ENCODE assay signal across 6 cellular contexts in the genomic region with DNA sequence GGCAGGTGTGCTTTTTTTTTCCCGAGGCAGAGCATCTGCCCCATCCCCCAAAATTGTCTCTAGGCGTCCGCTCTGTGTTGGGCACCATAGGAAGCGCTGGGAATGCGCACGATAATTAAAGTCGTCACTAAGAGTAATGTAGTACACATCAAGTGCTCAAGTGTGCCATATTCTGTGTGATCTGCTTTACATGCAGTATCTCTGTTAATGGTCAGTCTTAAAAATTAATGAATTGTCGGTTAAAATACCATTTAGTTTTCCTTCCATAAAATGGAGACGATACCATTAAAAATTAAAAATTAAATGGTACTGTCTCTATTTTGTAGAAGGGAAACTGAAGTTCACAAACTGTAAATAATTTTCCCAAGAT. TPM values are rescaled to one million over a fixed set of nuclear protein-coding genes. Genes with fewer than 3 reads are reported as not detected.
DNase-seq lines count a peak whose midpoint lies in the region; TF ChIP-seq lines count a peak whose summit lies in the region.

No MANE protein-coding gene starts in this region.

- H2BK20ac ChIP-seq in H9 (ENCODE audit: low read depth, low read length, poor library complexity, severe bottlenecking): no peak overlapping the region

- H4K8ac ChIP-seq in H9 (replicated peaks; ENCODE audit: insufficient read length, low read depth, low read length) (no peak overlapping the region), mesendoderm (ENCODE audit: low read depth, low read length) (no peak overlapping the region)

- peak overlapping the region; percentile 33; the same call in 1 of the 2 replicates for H3K14ac ChIP-seq in H9 (ENCODE audit: insufficient read depth, low read length)

- no peak for DNase-seq in AG04449 (ENCODE audit: low read depth, low spot score)
- no peak for DNase-seq in H9
- DNase-seq in activated T-helper 1 cell treated with anti-CD3 and anti-CD28 coated beads, Interleukin-12 subunit alpha, Interleukin-12 subunit beta, Interleukin-2, Interleukin-4 antibody, amounts not matched to agents 30 ng/mL and 10 ng/mL and 1 ng/mL, durations not matched to agents 14 hours and 24 hours and 36 hours (ENCODE audit: low spot score): no peak
- DNase-seq in mesendoderm: no peak
- DNase-seq in activated effector memory CD4-positive, alpha-beta T cell treated with Interleukin-2 at 50 U/mL for 16 hours: no peak
- no peak for DNase-seq in stimulated activated CD4-positive, alpha-beta T cell treated with anti-CD3 and anti-CD28 coated beads, Interleukin-15, amount 100 ng/mL, for 24 hours

- H3K36me3 ChIP-seq in mesendoderm (ENCODE audit: control insufficient read depth, insufficient read depth, low read length): no peaks in the 10 kb centered on the region

- no CpG with 5 or more reads among the region's 9 CpGs for WGBS in H9 (ENCODE audit: extremely low coverage, insufficient read length, low lambda C conversion rate)
- no CpG with 5 or more reads among the region's 9 CpGs for WGBS in mesendoderm (ENCODE audit: extremely low coverage, insufficient coverage, low lambda C conversion rate)

- H3K4me1 ChIP-seq in H9 (ENCODE audit: insufficient read depth, low read length): no peaks in the 10 kb centered on the region; the same call in 1 of the 2 replicates
- H3K4me1 ChIP-seq in mesendoderm (ENCODE audit: control insufficient read depth, low read depth, low read length): no peaks in the 10 kb centered on the region

- H3K9ac ChIP-seq in H9 (ENCODE audit: extremely low read depth, insufficient read length, low read length): peak overlapping the region; percentile 83
- H3K9ac ChIP-seq in mesendoderm (ENCODE audit: low read length): peak overlapping the region; percentile 96

- no peak overlapping the region for H3K23ac ChIP-seq in H9 (ENCODE audit: insufficient read length, low read depth, low read length)
- no peak overlapping the region for H3K23ac ChIP-seq in mesendoderm (ENCODE audit: low read length)

- intact Hi-C loops in activated T-helper 1 cell treated with anti-CD3 and anti-CD28 coated beads, Interleukin-12 subunit alpha, Interleukin-12 subunit beta, Interleukin-2, Interleukin-4 antibody, amounts not matched to agents 30 ng/mL and 10 ng/mL and 1 ng/mL, durations not matched to agents 14 hours and 24 hours and 36 hours (cut with micrococcal nuclease): loop anchor here (5.0 to 10.0 kb wide), 3 partner anchors 273 to 581 kb away; no protein-coding TSS in a partner anchor

- H2BK15ac ChIP-seq in H9 (ENCODE audit: low read depth, low read length) (no peak overlapping the region), mesendoderm (replicated peaks; ENCODE audit: low read depth) (no peak overlapping the region)

- CTCF ChIA-PET in AG04449 (lab: Yijun Ruan, JAX): interaction anchor here (0.9 to 1.6 kb wide), 5 partner anchors 13 to 229 kb away, joined by 3 read pairs; no protein-coding TSS in a partner anchor

- peaks cover 15% of the 10 kb centered on the region in 2 experiments for H3K4me1 Mint-ChIP-seq in H9
- peaks cover 64% of the 10 kb centered on the region for H3K4me1 Mint-ChIP-seq in activated T-helper 1 cell treated with anti-CD3 and anti-CD28 coated beads, Interleukin-12 subunit alpha, Interleukin-12 subunit beta, Interleukin-2, Interleukin-4 antibody, amounts not matched to agents 30 ng/mL and 10 ng/mL and 1 ng/mL, durations not matched to agents 14 hours and 24 hours and 36 hours (ENCODE audit: low read depth)

- H3K9me3 Mint-ChIP-seq in H9: no peaks in the 10 kb centered on the region; a peak in 2 of 5 replicates
- peaks cover 4% of the 10 kb centered on the region for H3K9me3 Mint-ChIP-seq in activated T-helper 1 cell treated with anti-CD3 and anti-CD28 coated beads, Interleukin-12 subunit alpha, Interleukin-12 subunit beta, Interleukin-2, Interleukin-4 antibody, amounts not matched to agents 30 ng/mL and 10 ng/mL and 1 ng/mL, durations not matched to agents 14 hours and 24 hours and 36 hours

- H3K27ac Mint-ChIP-seq in H9: peak overlapping the region; percentile 91 to 100 (median 99)
- peak overlapping the region; percentile 98 for H3K27ac Mint-ChIP-seq in activated T-helper 1 cell treated with anti-CD3 and anti-CD28 coated beads, Interleukin-12 subunit alpha, Interleukin-12 subunit beta, Interleukin-2, Interleukin-4 antibody, amounts not matched to agents 30 ng/mL and 10 ng/mL and 1 ng/mL, durations not matched to agents 14 hours and 24 hours and 36 hours

- no peak overlapping the region for H2BK12ac ChIP-seq in H9 (ENCODE audit: insufficient read length, low read depth, low read length)

- no peak overlapping the region for H4K91ac ChIP-seq in H9 (ENCODE audit: insufficient read length, low read depth, low read length)

- H3K4ac ChIP-seq in H9 (ENCODE audit: low read depth, low read length) (no peak overlapping the region), mesendoderm (ENCODE audit: low read depth, low read length) (no peak overlapping the region)

- no peak overlapping the region for H3T11ph ChIP-seq in H9 (ENCODE audit: low read length)

- POLR2A ChIA-PET in AG04449 (lab: Yijun Ruan, JAX): interaction anchor here (0.6 to 2.2 kb wide), 6 partner anchors 15 to 226 kb away, joined by 3 to 12 read pairs (median 4); a partner anchor contains a TSS

- H3K56ac ChIP-seq in H9 (ENCODE audit: insufficient read length, low read depth, low read length) (no peak overlapping the region), mesendoderm (ENCODE audit: low read length) (peak overlapping the region; percentile 96)

- H3K79me1 ChIP-seq in H9 (ENCODE audit: insufficient read depth, low read depth, low read length, poor library complexity, severe bottlenecking): no peaks in the 10 kb centered on the region
- H3K79me1 ChIP-seq in mesendoderm (ENCODE audit: low read length): no peaks in the 10 kb centered on the region

- no peaks in the 10 kb centered on the region for H3K27me3 Mint-ChIP-seq in H9 (ENCODE audit: low read depth)
- no peaks in the 10 kb centered on the region for H3K27me3 Mint-ChIP-seq in activated T-helper 1 cell treated with anti-CD3 and anti-CD28 coated beads, Interleukin-12 subunit alpha, Interleukin-12 subunit beta, Interleukin-2, Interleukin-4 antibody, amounts not matched to agents 30 ng/mL and 10 ng/mL and 1 ng/mL, durations not matched to agents 14 hours and 24 hours and 36 hours (ENCODE audit: insufficient read depth)

- no peak overlapping the region for H2BK5ac ChIP-seq in H9 (ENCODE audit: insufficient read length, low read length)
- H2BK5ac ChIP-seq in mesendoderm (ENCODE audit: low read length): no peak overlapping the region

- peak overlapping the region; percentile 100 for H3K4me3 Mint-ChIP-seq in H9
- H3K4me3 Mint-ChIP-seq in activated T-helper 1 cell treated with anti-CD3 and anti-CD28 coated beads, Interleukin-12 subunit alpha, Interleukin-12 subunit beta, Interleukin-2, Interleukin-4 antibody, amounts not matched to agents 30 ng/mL and 10 ng/mL and 1 ng/mL, durations not matched to agents 14 hours and 24 hours and 36 hours: peak overlapping the region; percentile 99

- peaks cover 12 to 22% (median 19%) of the 10 kb centered on the region in 3 experiments for H3K36me3 Mint-ChIP-seq in H9 (ENCODE audit: insufficient read depth in 1 of 3, low read depth in 3 of 3)
- H3K36me3 Mint-ChIP-seq in activated T-helper 1 cell treated with anti-CD3 and anti-CD28 coated beads, Interleukin-12 subunit alpha, Interleukin-12 subunit beta, Interleukin-2, Interleukin-4 antibody, amounts not matched to agents 30 ng/mL and 10 ng/mL and 1 ng/mL, durations not matched to agents 14 hours and 24 hours and 36 hours (ENCODE audit: low read depth): peaks cover 20% of the 10 kb centered on the region

- no peak overlapping the region for H4K5ac ChIP-seq in H9 (ENCODE audit: insufficient read length, low read depth, low read length)
- H4K5ac ChIP-seq in mesendoderm (ENCODE audit: low read length): no peak overlapping the region

- H3K4me3 ChIP-seq in AG04449 (ENCODE audit: low read depth, low read length): peak overlapping the region; percentile 66
- peak overlapping the region; percentile 85 for H3K4me3 ChIP-seq in mesendoderm (ENCODE audit: low read length)

- no peak overlapping the region for H2AFZ ChIP-seq in H9 (ENCODE audit: low read length)

- H3K79me2 ChIP-seq in H9 (ENCODE audit: insufficient read depth, low read length): peaks cover 28% of the 10 kb centered on the region
- H3K79me2 ChIP-seq in mesendoderm (ENCODE audit: control insufficient read depth, insufficient read depth, low read length): peaks cover 33% of the 10 kb centered on the region

- no peaks in the 10 kb centered on the region for H3K23me2 ChIP-seq in H9 (ENCODE audit: insufficient read length, low read depth, low read length, poor library complexity, severe bottlenecking)

- H3K27ac ChIP-seq in H9 (ENCODE audit: insufficient read length, low read depth, low read length) (no peak overlapping the region), mesendoderm (ENCODE audit: low read depth, low read length) (no peak overlapping the region)

- H3K18ac ChIP-seq in H9 (ENCODE audit: insufficient read length, low read depth, low read length) (no peak overlapping the region), mesendoderm (ENCODE audit: low read length) (no peak overlapping the region)

- H2AK5ac ChIP-seq in H9 (ENCODE audit: insufficient read length, low read length) (no peak overlapping the region), mesendoderm (ENCODE audit: low read length) (no peak overlapping the region)

- H3K27me3 ChIP-seq in H9 (ENCODE audit: insufficient read depth, low read length) (no peaks in the 10 kb centered on the region), mesendoderm (ENCODE audit: insufficient read depth, low read length, poor library complexity) (no peaks in the 10 kb centered on the region)

- no peaks in the 10 kb centered on the region for H3K9me3 ChIP-seq in H9 (ENCODE audit: control insufficient read depth, low read depth, low read length)

- H2BK120ac ChIP-seq in H9 (ENCODE audit: low read depth, low read length, poor library complexity, severe bottlenecking) (no peak overlapping the region), mesendoderm (ENCODE audit: low read depth, low read length) (no peak overlapping the region)

- TF ChIP-seq CTCF in AG04449 (IDR thresholded peaks at IDR 0.05; ENCODE audit: insufficient read depth, low read length, missing control alignments) (no peak), H9 (conservative IDR thresholded peaks at IDR 0.05) (no peak)

- H3K4me2 ChIP-seq in H9 (ENCODE audit: insufficient read depth, insufficient read length, low read length): peak overlapping the region; percentile 88
- peak overlapping the region; percentile 67 for H3K4me2 ChIP-seq in mesendoderm (ENCODE audit: low read length)

- H4K20me1 ChIP-seq in H9 (ENCODE audit: control insufficient read depth, insufficient read depth, insufficient read length): no peaks in the 10 kb centered on the region

RNA-seq across cellular contexts. Expression of a gene that starts 0.5 kb away (rescaled TPM):
- total RNA-seq in H9 (2021): 347 and 356 TPM in 2 replicates
- total RNA-seq in activated T-helper 1 cell treated with anti-CD3 and anti-CD28 coated beads, Interleukin-12 subunit alpha, Interleukin-12 subunit beta, Interleukin-2, Interleukin-4 antibody, amounts not matched to agents 30 ng/mL and 10 ng/mL and 1 ng/mL, durations not matched to agents 14 hours and 24 hours and 36 hours: 394 and 400 TPM in 2 replicates
- 356 TPM for polyA plus RNA-seq in mesendoderm (2013, experiment 1 of 2)
- polyA plus RNA-seq in mesendoderm (2013, experiment 2 of 2): 349 TPM

RNA-seq across cellular contexts. Expression of a gene that starts 49.5 kb away (rescaled TPM):
- 30.6 and 31.7 TPM in 2 replicates for total RNA-seq in H9 (2021)
- total RNA-seq in activated T-helper 1 cell treated with anti-CD3 and anti-CD28 coated beads, Interleukin-12 subunit alpha, Interleukin-12 subunit beta, Interleukin-2, Interleukin-4 antibody, amounts not matched to agents 30 ng/mL and 10 ng/mL and 1 ng/mL, durations not matched to agents 14 hours and 24 hours and 36 hours: 44.7 and 48.7 TPM in 2 replicates
- polyA plus RNA-seq in mesendoderm (2013, experiment 1 of 2): 28.7 TPM
- 28.7 TPM for polyA plus RNA-seq in mesendoderm (2013, experiment 2 of 2)

RNA-seq across cellular contexts. Expression of a gene that starts 54.8 kb away (rescaled TPM):
- 5.1 and 5.3 TPM in 2 replicates for total RNA-seq in H9 (2021)
- 11.0 and 11.1 TPM in 2 replicates for total RNA-seq in activated T-helper 1 cell treated with anti-CD3 and anti-CD28 coated beads, Interleukin-12 subunit alpha, Interleukin-12 subunit beta, Interleukin-2, Interleukin-4 antibody, amounts not matched to agents 30 ng/mL and 10 ng/mL and 1 ng/mL, durations not matched to agents 14 hours and 24 hours and 36 hours
- polyA plus RNA-seq in mesendoderm (2013, experiment 1 of 2): 3.0 TPM
- polyA plus RNA-seq in mesendoderm (2013, experiment 2 of 2): 2.8 TPM

RNA-seq across cellular contexts. Expression of a gene that starts 56.5 kb away (rescaled TPM):
- not detected in 2 replicates for total RNA-seq in H9 (2021)
- 3.8 and 4.2 TPM in 2 replicates for total RNA-seq in activated T-helper 1 cell treated with anti-CD3 and anti-CD28 coated beads, Interleukin-12 subunit alpha, Interleukin-12 subunit beta, Interleukin-2, Interleukin-4 antibody, amounts not matched to agents 30 ng/mL and 10 ng/mL and 1 ng/mL, durations not matched to agents 14 hours and 24 hours and 36 hours
- polyA plus RNA-seq in mesendoderm (2013, experiment 1 of 2): 0.03 TPM
- polyA plus RNA-seq in mesendoderm (2013, experiment 2 of 2): 0.03 TPM
